ENCODE assay signal across 13 cellular contexts in the genomic region with DNA sequence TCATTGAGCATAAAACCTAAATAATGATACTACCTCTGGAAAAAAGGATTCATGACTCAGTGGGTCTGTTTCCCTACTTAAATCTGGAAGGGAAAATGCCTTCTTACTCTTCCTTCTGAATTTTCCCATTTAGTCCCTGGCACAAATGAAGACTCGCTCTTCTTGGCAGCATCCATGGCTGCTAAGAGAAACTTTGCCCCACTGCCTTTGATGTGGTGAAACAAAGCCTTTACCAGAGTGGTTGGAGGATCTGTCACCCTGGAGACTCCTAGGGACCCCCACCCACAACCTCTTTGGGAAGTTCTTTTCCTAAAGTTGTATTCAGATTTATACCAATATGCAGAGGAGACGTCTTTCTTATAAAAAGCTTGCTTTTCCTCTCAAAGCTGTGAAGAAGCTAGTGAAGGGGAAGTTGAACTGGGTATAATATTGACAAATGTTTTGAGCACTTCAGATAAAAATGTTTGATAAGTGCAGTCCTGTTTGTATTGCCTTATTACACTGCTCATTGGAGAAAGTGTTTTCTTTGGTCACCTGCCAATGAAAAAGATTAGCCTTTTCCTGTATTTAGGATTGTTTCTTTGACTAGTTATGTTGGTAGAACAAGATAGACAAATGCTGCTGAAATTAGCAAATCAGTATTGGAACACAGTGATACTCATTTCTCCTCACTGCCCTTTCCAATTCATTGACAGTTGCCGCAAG.
A peak's percentile ranks its signal among the peaks of the same experiment; 100 is the strongest.
DNase-seq lines count a peak whose midpoint lies in the region; ATAC-seq and TF ChIP-seq lines count a peak whose summit lies in the region.
"Had no signal": no experiment of that assay in that cellular context is flagged by ENCODE, and none has a peak within 500 bp of the region (broad histone marks: within the 10 kb centered on the region; RNA-seq: fewer than 3 reads in every experiment).

No MANE protein-coding gene starts in this region.

- no peaks in the 10 kb centered on the region for H3K9me3 Mint-ChIP-seq in stimulated activated naive B cell treated with anti-CD40 and anti-IgM and Interleukin-4, amounts not matched to agents 10 μg/mL and 1 μg/mL and 100 μg/mL, for 72 hours

- H3K9me3 ChIP-seq in A673 (ENCODE audit: low read depth, low read length, poor library complexity, severe bottlenecking), result no peaks in the 10 kb centered on the region
- H3K9me3 ChIP-seq: adrenal gland had no signal

- ATAC-seq in SK-N-SH treated with all-trans-retinoic acid at 6 μM for 48 hours (peak; percentile 40), left colon (peak; percentile 89), GM18858 (IDR thresholded peaks at IDR 0.05; ENCODE audit: unreplicated experiment) (no peak)
- no peak for ATAC-seq in stimulated activated naive B cell treated with anti-CD40 and anti-IgM and Interleukin-4, amounts not matched to agents 10 μg/mL and 1 μg/mL and 100 μg/mL, for 72 hours (replicated peaks)
- ATAC-seq: WTC11 had no signal

- POLR2A ChIA-PET in A673 (lab: Charles Lee; ENCODE audit: low non-redundant PET), result no interaction called here

- no peak overlapping the region for H3K4me3 ChIP-seq in A673 (ENCODE audit: low read depth, low read length, poor library complexity, severe bottlenecking)
- H3K4me3 ChIP-seq: adrenal gland had no signal

- H3K36me3 ChIP-seq in A673 (ENCODE audit: insufficient read depth, low read length, poor library complexity, severe bottlenecking), result no peaks in the 10 kb centered on the region
- H3K36me3 ChIP-seq: adrenal gland had no signal

- DNase-seq in A673 (ENCODE audit: low spot score) (peak; percentile 67), NCI-H1105 (lab: John Stamatoyannopoulos, UW) (peak; percentile 15), left colon (no peak), COLO829 (ENCODE audit: low spot score) (no peak), G401 (ENCODE audit: low spot score) (no peak)
- DNase-seq in stimulated activated naive B cell treated with anti-CD40 and anti-IgM and Interleukin-4, amounts not matched to agents 10 μg/mL and 1 μg/mL and 100 μg/mL, for 72 hours, result no peak
- DNase-seq: adrenal gland, DND-41 had no signal

- H3K27me3 Mint-ChIP-seq in stimulated activated naive B cell treated with anti-CD40 and anti-IgM and Interleukin-4, amounts not matched to agents 10 μg/mL and 1 μg/mL and 100 μg/mL, for 72 hours, result no peaks in the 10 kb centered on the region

- H3K4me1 Mint-ChIP-seq in stimulated activated naive B cell treated with anti-CD40 and anti-IgM and Interleukin-4, amounts not matched to agents 10 μg/mL and 1 μg/mL and 100 μg/mL, for 72 hours, result peaks cover 0 to 2% of the 10 kb centered on the region in 2 donors

- no peak overlapping the region for H3K4me3 Mint-ChIP-seq in stimulated activated naive B cell treated with anti-CD40 and anti-IgM and Interleukin-4, amounts not matched to agents 10 μg/mL and 1 μg/mL and 100 μg/mL, for 72 hours
- H3K4me3 Mint-ChIP-seq: neural crest cell, WTC11 had no signal

- no peaks in the 10 kb centered on the region for H3K27me3 ChIP-seq in A673 (replicated peaks; ENCODE audit: insufficient read depth, low read depth, low read length, poor library complexity)
- H3K27me3 ChIP-seq: adrenal gland had no signal

- H3K4me1 ChIP-seq in A673 (ENCODE audit: insufficient read depth, low read length, poor library complexity, severe bottlenecking), result peaks cover 20% of the 10 kb centered on the region
- H3K4me1 ChIP-seq: adrenal gland had no signal

- intact Hi-C loops in A673 (cut with micrococcal nuclease; ENCODE audit: unreplicated experiment) (no loop called here), left colon (cut with DNase I, micrococcal nuclease) (no loop called here)

- in situ Hi-C loops in G401 (cut with HindIII; ENCODE audit: low sequenced_read_pairs), result no loop called here

- H3K27ac Mint-ChIP-seq in stimulated activated naive B cell treated with anti-CD40 and anti-IgM and Interleukin-4, amounts not matched to agents 10 μg/mL and 1 μg/mL and 100 μg/mL, for 72 hours, result no peak overlapping the region
- H3K27ac Mint-ChIP-seq: WTC11 had no signal

- no peak for TF ChIP-seq CTCF in A673 (conservative IDR thresholded peaks at IDR 0.05; ENCODE audit: low read depth, low read length)

- H3K27ac ChIP-seq in A673 (ENCODE audit: low read depth, low read length, poor library complexity, severe bottlenecking), result no peak overlapping the region
- H3K27ac ChIP-seq: adrenal gland, HL-60 had no signal

- no TSS peak for BruUV-seq in A673 (replicated peaks; lab: Mats Ljungman, UMichigan)

- H3K36me3 Mint-ChIP-seq in stimulated activated naive B cell treated with anti-CD40 and anti-IgM and Interleukin-4, amounts not matched to agents 10 μg/mL and 1 μg/mL and 100 μg/mL, for 72 hours, result peaks cover 0 to 5% of the 10 kb centered on the region in 2 donors

- CTCF ChIA-PET in A673 (lab: Charles Lee), result no interaction called here

TF ChIP-seq in SK-N-SH treated with all-trans-retinoic acid at 6 μM for 48 hours, 23 proteins besides CTCF, POLR2A, EP300 and RAD21:
- TF ChIP-seq SNAI2 (CRISPR knock-in tag; IDR thresholded peaks at IDR 0.05) (no peak), ISL1 (CRISPR knock-in tag; IDR thresholded peaks at IDR 0.05) (peak; percentile 54)

Comparison
In these comparisons a context has a peak if more than half of its experiments do, and no peak if none do; other contexts are left out.
1. DNase-seq: peak in A673 (single experiment) and NCI-H1105 (single experiment); none in left colon (0 of 2), stimulated activated naive B cell treated with anti-CD40 and anti-IgM and Interleukin-4, amounts not matched to agents 10 μg/mL and 1 μg/mL and 100 μg/mL, for 72 hours (single experiment), COLO829 (single experiment) and G401 (single experiment).
2. ATAC-seq: peak in SK-N-SH treated with all-trans-retinoic acid at 6 μM for 48 hours (single experiment) and left colon (single experiment); none in stimulated activated naive B cell treated with anti-CD40 and anti-IgM and Interleukin-4, amounts not matched to agents 10 μg/mL and 1 μg/mL and 100 μg/mL, for 72 hours (0 of 2) and GM18858 (single experiment).